Comparison of ENCODE assay signal across 32 cellular contexts in genomic region chr1:71623888-71624287, GRCh38.
"Had no signal": no experiment of that assay in that cellular context is flagged by ENCODE, and none has a peak within 500 bp of the region (broad histone marks: within the 10 kb centered on the region; RNA-seq: fewer than 3 reads in every experiment).

No MANE protein-coding gene starts in this region.

- H3K9me3 ChIP-seq: adrenal gland, body of pancreas had no signal

- DNase-seq: activated effector memory CD4-positive, alpha-beta T cell treated with anti-CD3 and anti-CD28 coated beads, Interleukin-2, amount 50 U/mL, for 16 hours; activated effector memory CD4-positive, alpha-beta T cell treated with Interleukin-2 at 50 U/mL for 16 hours; activated gamma-delta T cell; activated gamma-delta T cell treated with Interleukin-2 at 50 U/mL for 16 hours; activated naive CD4-positive, alpha-beta T cell; activated naive CD4-positive, alpha-beta T cell treated with anti-CD3 and anti-CD28 coated beads for 36 hours; activated naive CD4-positive, alpha-beta T cell treated with anti-CD3 and anti-CD28 coated beads, Interleukin-2, amount 10 ng/mL, durations not matched to agents 7 days and 5 days; activated naive CD4-positive, alpha-beta T cell treated with anti-CD3 and anti-CD28 coated beads, Interleukin-2, amount 50 U/mL, for 16 hours; activated naive CD4-positive, alpha-beta T cell treated with Interleukin-2 at 50 U/mL for 16 hours; activated naive CD8-positive, alpha-beta T cell treated with anti-CD3 and anti-CD28 coated beads for 36 hours; activated naive CD8-positive, alpha-beta T cell treated with anti-CD3 and anti-CD28 coated beads, Interleukin-2, amount 10 ng/mL, durations not matched to agents 7 days and 5 days; activated naive CD8-positive, alpha-beta T cell treated with anti-CD3 and anti-CD28 coated beads, Interleukin-2, amount 50 U/mL, for 24 hours; activated T-cell treated with anti-CD3 and anti-CD28 coated beads, Interleukin-2, amount 50 U/mL, for 1 hour; activated T-cell treated with anti-CD3 and anti-CD28 coated beads, Interleukin-2, amount 50 U/mL, for 24 hours; activated T-cell treated with anti-CD3 and anti-CD28 coated beads, Interleukin-2, amount 50 U/mL, for 4 hours; activated T-cell treated with anti-CD3 and anti-CD28 coated beads, Interleukin-2, amount 50 U/mL, for 48 hours; activated T-cell treated with anti-CD3 and anti-CD28 coated beads, Interleukin-2, amount 50 U/mL, for 72 hours; adrenal gland; amniotic stem cell; amygdala; anterior cingulate cortex; aorta; body of pancreas; brain microvascular endothelial cell; caudate nucleus; central memory CD4-positive, alpha-beta T cell; cerebellar nuclear complex had no signal

- H3K4me1 ChIP-seq: adrenal gland, ascending aorta, body of pancreas, breast epithelium had no signal

- H3K4me3 ChIP-seq: adrenal gland, ascending aorta, body of pancreas, breast epithelium, cardiac muscle cell had no signal

- H3K27me3 ChIP-seq: adrenal gland, ascending aorta, body of pancreas, brain microvascular endothelial cell, breast epithelium, cardiac muscle cell had no signal

- H3K27ac ChIP-seq: adrenal gland, ascending aorta, body of pancreas, brain microvascular endothelial cell, breast epithelium, cardiac muscle cell had no signal

- H3K36me3 ChIP-seq: adrenal gland, ascending aorta, brain microvascular endothelial cell, breast epithelium, cardiac muscle cell had no signal

- FAIRE-seq: astrocyte, bronchial epithelial cell had no signal
